Comparison of ENCODE assay signal across 8 cellular contexts in genomic region chr2:144524190-144524957, GRCh38. TPM values are rescaled to one million over a fixed set of nuclear protein-coding genes. Genes with fewer than 3 reads are reported as not detected.
DNase-seq lines count a peak whose midpoint lies in the region; ATAC-seq and TF ChIP-seq lines count a peak whose summit lies in the region.

No MANE protein-coding gene starts in this region.

- intact Hi-C loops in A673 (cut with micrococcal nuclease; ENCODE audit: unreplicated experiment), result loop anchor here (5.0 to 10.0 kb wide), 3 partner anchors 207 to 1228 kb away; no protein-coding TSS in a partner anchor

- TF ChIP-seq CTCF in A673 (conservative IDR thresholded peaks at IDR 0.05; ENCODE audit: low read depth, low read length) (no peak), HFF-Myc (IDR thresholded peaks at IDR 0.05; ENCODE audit: low read depth, low read length, missing control alignments) (no peak), WERI-Rb-1 (IDR thresholded peaks at IDR 0.05; ENCODE audit: low read depth, low read length) (no peak), fibroblast of the aortic adventitia (IDR thresholded peaks at IDR 0.05; ENCODE audit: insufficient read depth, low read length) (no peak), nephron progenitor cell (IDR thresholded peaks at IDR 0.05) (no peak)

- H3K36me3 ChIP-seq in A673 (ENCODE audit: insufficient read depth, low read length, poor library complexity, severe bottlenecking) (no peaks in the 10 kb centered on the region), WERI-Rb-1 (no peaks in the 10 kb centered on the region)

- peak overlapping the region; percentile 91 for H3K4me3 Mint-ChIP-seq in nephron progenitor cell

- H3K4me1 ChIP-seq in A673 (ENCODE audit: insufficient read depth, low read length, poor library complexity, severe bottlenecking), result peaks cover 29% of the 10 kb centered on the region

- H3K36me3 Mint-ChIP-seq in nephron progenitor cell (ENCODE audit: low read depth), result no peaks in the 10 kb centered on the region

- H3K4me3 ChIP-seq in A673 (ENCODE audit: low read depth, low read length, poor library complexity, severe bottlenecking) (peak overlapping the region; percentile 57), HFF-Myc (replicated peaks; ENCODE audit: low read depth, low read length) (peak overlapping the region; percentile 50), WERI-Rb-1 (ENCODE audit: low read depth, low read length) (peak overlapping the region; percentile 82), fibroblast of the aortic adventitia (ENCODE audit: low read depth, low read length) (peak overlapping the region; percentile 69)

- CTCF ChIA-PET in A673 (lab: Charles Lee), result interaction anchor here (0.6 kb wide), 1 partner anchor 340 kb away, joined by 5 read pairs; no protein-coding TSS in a partner anchor

- H3K27me3 ChIP-seq in A673 (replicated peaks; ENCODE audit: insufficient read depth, low read depth, low read length, poor library complexity) (no peaks in the 10 kb centered on the region), WERI-Rb-1 (ENCODE audit: insufficient read depth, low read depth, severe bottlenecking) (no peaks in the 10 kb centered on the region)

- H3K27me3 Mint-ChIP-seq in nephron progenitor cell (ENCODE audit: low read depth, poor library complexity), result no peaks in the 10 kb centered on the region

- H3K9me3 Mint-ChIP-seq in nephron progenitor cell, result no peaks in the 10 kb centered on the region

- peak overlapping the region; percentile 96 for H3K27ac Mint-ChIP-seq in nephron progenitor cell

- ATAC-seq in HG03354 (IDR thresholded peaks at IDR 0.05; ENCODE audit: poor library complexity, severe bottlenecking, unreplicated experiment), result no peak
- ATAC-seq in HG03039 (IDR thresholded peaks at IDR 0.05; ENCODE audit: unreplicated experiment), result no peak

- H3K27ac ChIP-seq in A673 (ENCODE audit: low read depth, low read length, poor library complexity, severe bottlenecking) (peak overlapping the region; percentile 72), WERI-Rb-1 (peak overlapping the region; percentile 19; the same call in 1 of the 2 replicates)

- H3K9me3 ChIP-seq in A673 (ENCODE audit: low read depth, low read length, poor library complexity, severe bottlenecking) (no peaks in the 10 kb centered on the region), WERI-Rb-1 (ENCODE audit: severe bottlenecking) (no peaks in the 10 kb centered on the region)

- DNase-seq in A673 (ENCODE audit: low spot score), result peak; percentile 75
- no peak for DNase-seq in HFF-Myc (ENCODE audit: extremely low read depth, low read depth)
- DNase-seq in WERI-Rb-1, result peak; percentile 74
- DNase-seq in fibroblast of the aortic adventitia (ENCODE audit: low read depth), result peak; percentile 47
- peak; percentile 80 for DNase-seq in nephron progenitor cell
- no peak for DNase-seq in activated CD4-positive, CD25-positive, alpha-beta regulatory T cell treated with anti-CD3 and anti-CD28 coated beads, Interleukin-2, amount 50 U/mL, for 72 hours

- H3K4me1 Mint-ChIP-seq in nephron progenitor cell, result peaks cover 18% of the 10 kb centered on the region

- POLR2A ChIA-PET in A673 (lab: Charles Lee; ENCODE audit: low non-redundant PET), result interaction anchor here (0.5 to 0.6 kb wide), 2 partner anchors 1092 to 1237 kb away, joined by 3 to 4 read pairs; no protein-coding TSS in a partner anchor

- no TSS peak for BruUV-seq in A673 (replicated peaks; lab: Mats Ljungman, UMichigan)

RNA-seq across cellular contexts. Expression of gene ZEB2, which starts 4.5 kb away (rescaled TPM):
- 146 TPM in 2 replicates for total RNA-seq in A673 (2021)
- 104 and 129 TPM in 2 replicates for total RNA-seq in fibroblast of the aortic adventitia (ENCODE audit: low replicate concordance)

Comparison
In these comparisons a context has a peak if more than half of its experiments do, and no peak if none do; other contexts are left out.
1. DNase-seq: peak in A673 (single experiment), WERI-Rb-1 (single experiment), fibroblast of the aortic adventitia (single experiment) and nephron progenitor cell (single experiment); none in HFF-Myc (single experiment) and activated CD4-positive, CD25-positive, alpha-beta regulatory T cell treated with anti-CD3 and anti-CD28 coated beads, Interleukin-2, amount 50 U/mL, for 72 hours (single experiment).
2. Peak in every context shown above with its lines, with median percentiles within 50 percentile points of each other: H3K4me3 ChIP-seq.